14 cellular contexts compared by ENCODE assay signal in genomic region chr2:171882095-171882769, GRCh38. TPM values are rescaled to one million over a fixed set of nuclear protein-coding genes. Genes with fewer than 3 reads are reported as not detected.
DNase-seq lines count a peak whose midpoint lies in the region; ATAC-seq and TF ChIP-seq lines count a peak whose summit lies in the region.
"Had no signal": no experiment of that assay in that cellular context is flagged by ENCODE, and none has a peak within 500 bp of the region (broad histone marks: within the 10 kb centered on the region; RNA-seq: fewer than 3 reads in every experiment).

No MANE protein-coding gene starts in this region.

- TF ChIP-seq CTCF in GM12865 (IDR thresholded peaks at IDR 0.05; ENCODE audit: insufficient read depth, low read depth, low read length, missing control alignments) (no peak), fibroblast of villous mesenchyme (IDR thresholded peaks at IDR 0.05; ENCODE audit: insufficient read depth, low read depth, low read length) (no peak), chondrocyte (IDR thresholded peaks at IDR 0.05) (no peak)

- H3K4me3 Mint-ChIP-seq in chondrocyte (ENCODE audit: unreplicated experiment), result no peak overlapping the region
- H3K4me3 Mint-ChIP-seq: CD4-positive, CD25-positive, alpha-beta regulatory T cell had no signal

- no peak overlapping the region for H3K4me3 ChIP-seq in GM12865 (ENCODE audit: low read depth, low read length)
- no peak overlapping the region for H3K4me3 ChIP-seq in fibroblast of villous mesenchyme (ENCODE audit: low read depth, low read length)
- H3K4me3 ChIP-seq: breast epithelium, testis had no signal

- no peaks in the 10 kb centered on the region for H3K27me3 Mint-ChIP-seq in chondrocyte (ENCODE audit: low read depth)
- H3K27me3 Mint-ChIP-seq: CD4-positive, CD25-positive, alpha-beta regulatory T cell had no signal

- H3K27ac Mint-ChIP-seq in chondrocyte (ENCODE audit: unreplicated experiment), result no peak overlapping the region
- H3K27ac Mint-ChIP-seq: CD4-positive, CD25-positive, alpha-beta regulatory T cell had no signal

- ATAC-seq in GM19025 (IDR thresholded peaks at IDR 0.05; ENCODE audit: low read depth, unreplicated experiment) (peak; percentile 66), HG03039 (IDR thresholded peaks at IDR 0.05; ENCODE audit: unreplicated experiment) (peak; percentile 40)

- H3K36me3 Mint-ChIP-seq in chondrocyte (ENCODE audit: low read depth), result no peaks in the 10 kb centered on the region

- peaks cover 30% of the 10 kb centered on the region for H3K4me1 Mint-ChIP-seq in chondrocyte (ENCODE audit: low read depth)

- peak; percentile 41 for DNase-seq in GM12865 (ENCODE audit: low read depth)
- peak; percentile 11 for DNase-seq in fibroblast of villous mesenchyme (ENCODE audit: low read depth)
- no peak for DNase-seq in medulla oblongata (ENCODE audit: extremely low spot score)
- no peak for DNase-seq in chondrocyte (ENCODE audit: low spot score)
- DNase-seq in stimulated activated CD4-positive, alpha-beta T cell treated with anti-CD3 and anti-CD28 coated beads, Interleukin-4, amount 100 ng/mL, for 1 hour, result no peak
- DNase-seq in activated gamma-delta T cell (lab: John Stamatoyannopoulos, UW), result no peak
- DNase-seq: mesendoderm, NCI-H1417 treated with DMSO at 0.1 percent for 48 hours, NCI-H69, testis had no signal

- H3K9me3 Mint-ChIP-seq in chondrocyte (ENCODE audit: low read depth), result no peaks in the 10 kb centered on the region
- H3K9me3 Mint-ChIP-seq: CD4-positive, CD25-positive, alpha-beta regulatory T cell had no signal

RNA-seq across cellular contexts. Expression of gene SLC25A12, which starts 11.8 kb away (rescaled TPM):
- total RNA-seq in fibroblast of villous mesenchyme (21.3 and 25.5 TPM in 2 replicates), chondrocyte (18.2 to 30.6 TPM (median 19.0 TPM) in 3 replicates)

RNA-seq across cellular contexts. Expression of gene HAT1, which starts 40.0 kb away (rescaled TPM):
- total RNA-seq in fibroblast of villous mesenchyme (38.0 and 46.6 TPM in 2 replicates), chondrocyte (37.9 to 64.0 TPM (median 38.1 TPM) in 3 replicates)

Comparison
In these comparisons a context has a peak if more than half of its experiments do, and no peak if none do; other contexts are left out.
1. DNase-seq: peak in GM12865 (single experiment) and fibroblast of villous mesenchyme (single experiment); none in medulla oblongata (single experiment), chondrocyte (single experiment), stimulated activated CD4-positive, alpha-beta T cell treated with anti-CD3 and anti-CD28 coated beads, Interleukin-4, amount 100 ng/mL, for 1 hour (single experiment) and activated gamma-delta T cell (single experiment).